ENCODE assay signal across 8 cellular contexts in the genomic region with DNA sequence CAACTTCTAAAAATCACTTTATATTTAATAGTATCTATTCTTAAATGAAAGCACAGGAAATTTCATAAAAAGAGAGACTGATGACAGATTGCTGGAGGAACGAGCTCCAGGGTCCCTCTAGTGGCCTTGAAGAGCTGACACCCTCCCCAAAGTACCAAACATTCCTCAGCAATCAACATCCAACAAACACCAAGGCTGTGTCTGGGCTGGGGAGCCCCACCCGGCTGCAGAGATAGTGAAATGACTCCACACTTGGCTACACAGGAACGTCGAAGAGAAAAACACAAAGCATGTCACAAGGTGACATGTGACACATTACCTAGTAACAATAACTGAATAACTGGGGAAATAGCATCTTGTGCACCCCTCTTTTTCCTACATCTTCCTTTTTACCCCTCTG. TPM values are rescaled to one million over a fixed set of nuclear protein-coding genes. Genes with fewer than 3 reads are reported as not detected.
A peak's percentile ranks its signal among the peaks of the same experiment; 100 is the strongest.
DNase-seq lines count a peak whose midpoint lies in the region; ATAC-seq and TF ChIP-seq lines count a peak whose summit lies in the region.

No MANE protein-coding gene starts in this region.

- CTCF ChIA-PET in BJ (lab: Yijun Ruan, JAX) = interaction anchor here (0.6 to 1.4 kb wide), 6 partner anchors 9 to 462 kb away, joined by 3 to 5 read pairs (median 3); no protein-coding TSS in a partner anchor

- H3K27ac Mint-ChIP-seq in activated T-helper 2 cell treated with anti-CD3 and anti-CD28 coated beads, Interferon-gamma antibody, Interleukin-2, Interleukin-4, amounts not matched to agents 10 μg/mL and 5 μg/mL and 100 μg/mL, durations not matched to agents 14 hours and 24 hours and 36 hours = no peak overlapping the region

- 7 to 12% (median 11%) methylated on average over 4 of the region's 4 CpGs for WGBS in heart left ventricle, 4 donors

- peaks cover 0 to 13% (median 0%) of the 10 kb centered on the region in 12 donors for H3K4me1 ChIP-seq in heart left ventricle

- TF ChIP-seq POLR2A in heart left ventricle (IDR thresholded peaks at IDR 0.05) = no peak

- POLR2A ChIA-PET in BJ (lab: Charles Lee) = no interaction called here

- peaks cover 8% of the 10 kb centered on the region for H3K4me1 Mint-ChIP-seq in activated T-helper 2 cell treated with anti-CD3 and anti-CD28 coated beads, Interferon-gamma antibody, Interleukin-2, Interleukin-4, amounts not matched to agents 10 μg/mL and 5 μg/mL and 100 μg/mL, durations not matched to agents 14 hours and 24 hours and 36 hours (ENCODE audit: low read depth)

- peak; percentile 77 for TF ChIP-seq CTCF in BJ (IDR thresholded peaks at IDR 0.05; ENCODE audit: insufficient read depth, low read depth, low read length)
- peak; percentile 58 for TF ChIP-seq CTCF in GM13976 (IDR thresholded peaks at IDR 0.05; ENCODE audit: borderline replicate concordance, control extremely low read depth, extremely low read depth, insufficient read depth, missing control alignments)
- peak; percentile 35 to 67 (median 52) for TF ChIP-seq CTCF in heart left ventricle (IDR thresholded peaks at IDR 0.05)

- H3K27ac ChIP-seq in heart left ventricle = no peak overlapping the region

- DNase-seq in BJ (ENCODE audit: low read depth) = peak; percentile 4
- DNase-seq in GM13976 (ENCODE audit: low spot score) = peak; percentile 2
- peak; percentile 38 for DNase-seq in M059J (ENCODE audit: low read depth)
- peak; percentile 5 to 13 for DNase-seq in activated CD4-positive, alpha-beta T cell treated with anti-CD3 and anti-CD28 coated beads, Interleukin-2, amount 50 U/mL, for 48 hours
- peak in 1 of 5 donors; percentile 17 for DNase-seq in heart left ventricle
- DNase-seq in sciatic nerve (ENCODE audit: low spot score) = peak; percentile 54
- no peak for DNase-seq in activated T-helper 2 cell treated with anti-CD3 and anti-CD28 coated beads, Interferon-gamma antibody, Interleukin-2, Interleukin-4, amounts not matched to agents 10 μg/mL and 5 μg/mL and 100 μg/mL, durations not matched to agents 14 hours and 24 hours and 36 hours (ENCODE audit: low spot score)

- no peaks in the 10 kb centered on the region for H3K9me3 Mint-ChIP-seq in activated T-helper 2 cell treated with anti-CD3 and anti-CD28 coated beads, Interferon-gamma antibody, Interleukin-2, Interleukin-4, amounts not matched to agents 10 μg/mL and 5 μg/mL and 100 μg/mL, durations not matched to agents 14 hours and 24 hours and 36 hours

- peak; percentile 86 for ATAC-seq in HG02588 (IDR thresholded peaks at IDR 0.05; ENCODE audit: unreplicated experiment)
- ATAC-seq in heart left ventricle = peak; percentile 42 to 66 (median 58)
- no peak for ATAC-seq in sciatic nerve

- H3K4me3 Mint-ChIP-seq in activated T-helper 2 cell treated with anti-CD3 and anti-CD28 coated beads, Interferon-gamma antibody, Interleukin-2, Interleukin-4, amounts not matched to agents 10 μg/mL and 5 μg/mL and 100 μg/mL, durations not matched to agents 14 hours and 24 hours and 36 hours (ENCODE audit: low read depth) = no peak overlapping the region

- H3K27me3 Mint-ChIP-seq in activated T-helper 2 cell treated with anti-CD3 and anti-CD28 coated beads, Interferon-gamma antibody, Interleukin-2, Interleukin-4, amounts not matched to agents 10 μg/mL and 5 μg/mL and 100 μg/mL, durations not matched to agents 14 hours and 24 hours and 36 hours (ENCODE audit: low read depth) = no peaks in the 10 kb centered on the region

- no peak overlapping the region for H3K4me3 ChIP-seq in BJ (ENCODE audit: low read depth, low read length)
- H3K4me3 ChIP-seq in heart left ventricle = no peak overlapping the region

- H3K36me3 Mint-ChIP-seq in activated T-helper 2 cell treated with anti-CD3 and anti-CD28 coated beads, Interferon-gamma antibody, Interleukin-2, Interleukin-4, amounts not matched to agents 10 μg/mL and 5 μg/mL and 100 μg/mL, durations not matched to agents 14 hours and 24 hours and 36 hours (ENCODE audit: low read depth) = peaks cover 70% of the 10 kb centered on the region

- intact Hi-C loops in heart left ventricle (cut with DNase I) = no loop called here
- intact Hi-C loops in sciatic nerve (cut with DNase I) = no loop called here
- intact Hi-C loops in activated T-helper 2 cell treated with anti-CD3 and anti-CD28 coated beads, Interferon-gamma antibody, Interleukin-2, Interleukin-4, amounts not matched to agents 10 μg/mL and 5 μg/mL and 100 μg/mL, durations not matched to agents 14 hours and 24 hours and 36 hours (cut with micrococcal nuclease) = loop anchor here (2.0 kb wide), 1 partner anchor 43 kb away; no protein-coding TSS in a partner anchor

- in situ Hi-C loops in GM13976 (cut with MboI; ENCODE audit: low sequenced_read_pairs, unreplicated experiment) = no loop called here

- H3K27me3 ChIP-seq in BJ (ENCODE audit: control insufficient read depth, insufficient read depth, low read length) = no peaks in the 10 kb centered on the region
- H3K27me3 ChIP-seq in heart left ventricle = no peaks in the 10 kb centered on the region

- H3K36me3 ChIP-seq in BJ (ENCODE audit: control insufficient read depth, insufficient read depth, low read length) (no peaks in the 10 kb centered on the region), heart left ventricle (peaks cover 0 to 8% (median 0%) of the 10 kb centered on the region in 9 donors)

- no peaks in the 10 kb centered on the region for H3K9me3 ChIP-seq in heart left ventricle

RNA-seq across cellular contexts. Expression of gene SLC39A8, which starts 45.6 kb away (rescaled TPM):
- polyA plus RNA-seq in BJ (2011; rRNA removed) (0.52 and 0.69 TPM in 2 replicates), heart left ventricle (1 to 10 TPM; 1.6 to 2.6 TPM)
- polyA minus RNA-seq in BJ (2011; rRNA and poly(A)+ RNA removed) = 0.28 and 0.93 TPM in 2 replicates
- 16.1 and 18.2 TPM in 2 replicates for total RNA-seq in M059J (2014; rRNA removed; shearing (Covaris generic))
- total RNA-seq in heart left ventricle (10 to 100 TPM in 2 of 9 donors, 1 to 10 TPM in 7; 1.9 to 51.3 (median 3.0) TPM), sciatic nerve (17.6 TPM)
- total RNA-seq in activated T-helper 2 cell treated with anti-CD3 and anti-CD28 coated beads, Interferon-gamma antibody, Interleukin-2, Interleukin-4, amounts not matched to agents 10 μg/mL and 5 μg/mL and 100 μg/mL, durations not matched to agents 14 hours and 24 hours and 36 hours = 136 TPM in 2 replicates
